Comparison of ENCODE assay signal across 21 cellular contexts in genomic region chr20:3339571-3339970, GRCh38.
"Had no signal": no experiment of that assay in that cellular context is flagged by ENCODE, and none has a peak within 500 bp of the region (broad histone marks: within the 10 kb centered on the region; RNA-seq: fewer than 3 reads in every experiment).

No MANE protein-coding gene starts in this region.

- H3K4me1 ChIP-seq: parathyroid adenoma, sigmoid colon, suprapubic skin, tibial artery, uterus had no signal

- DNase-seq: effector memory CD4-positive, alpha-beta T cell; immature natural killer cell; mesenchymal stem cell; naive B cell; retina; stimulated activated CD4-positive, alpha-beta T cell treated with anti-CD3 and anti-CD28 coated beads, Interleukin-12 subunit alpha, Interleukin-12 subunit beta, amount 100 ng/mL, for 4 hours; stimulated activated naive CD4-positive, alpha-beta T cell treated with Interleukin-2 at 50 U/mL for 16 hours; uterus had no signal

- H3K4me3 Mint-ChIP-seq: immature natural killer cell, naive B cell, nephron had no signal

- ATAC-seq: esophagus mucosa had no signal

- H3K36me3 ChIP-seq: uterus had no signal

- H3K27me3 ChIP-seq: sigmoid colon, suprapubic skin, tibial artery, upper lobe of left lung, uterus had no signal

- H2AFZ ChIP-seq: parathyroid adenoma had no signal

- H3K9ac ChIP-seq: parathyroid adenoma had no signal

- H3K27ac Mint-ChIP-seq: immature natural killer cell, naive B cell, nephron had no signal

- H3K4me1 Mint-ChIP-seq: immature natural killer cell, nephron had no signal

- FAIRE-seq: endometrium, frontal cortex, keratinocyte had no signal

- H3K9me3 ChIP-seq: psoas muscle, sigmoid colon, suprapubic skin, tibial artery, upper lobe of left lung, uterus had no signal

- H3K4me3 ChIP-seq: lung, psoas muscle, sigmoid colon, skin epidermis, suprapubic skin, tibial artery, upper lobe of left lung, uterus had no signal

- H3K27ac ChIP-seq: parathyroid adenoma, psoas muscle, sigmoid colon, suprapubic skin, tibial artery, uterus had no signal

- H3K9me3 Mint-ChIP-seq: immature natural killer cell, naive B cell had no signal
